Comparison of ENCODE assay signal across 3 cellular contexts in genomic region chr6:16817594-16817993, GRCh38.
TF ChIP-seq lines count a peak whose summit lies in the region.

No MANE protein-coding gene starts in this region.

TF ChIP-seq in GM23338, 12 proteins besides CTCF, POLR2A, EP300 and RAD21 (continues in another document):
- no peak for TF ChIP-seq ZNF331 (CRISPR knock-in tag; IDR thresholded peaks at IDR 0.05; ENCODE audit: low read depth)
- no peak for TF ChIP-seq EZH2phosphoT487 (IDR thresholded peaks at IDR 0.05; ENCODE audit: unreplicated experiment)
- TF ChIP-seq ETS1 (IDR thresholded peaks at IDR 0.05): no peak
- no peak for TF ChIP-seq JUNB (IDR thresholded peaks at IDR 0.05; ENCODE audit: unreplicated experiment)
- TF ChIP-seq ZNF114 (CRISPR knock-in tag; IDR thresholded peaks at IDR 0.05): no peak

TF ChIP-seq in IMR-90, 13 proteins besides CTCF, POLR2A, EP300 and RAD21:
- TF ChIP-seq RCOR1 (IDR thresholded peaks at IDR 0.05; ENCODE audit: insufficient replicate concordance, low read length) (no peak), FOS (IDR thresholded peaks at IDR 0.05; ENCODE audit: low read depth, low read length) (no peak), CEBPB (IDR thresholded peaks at IDR 0.05; ENCODE audit: low read depth, low read length) (no peak), BHLHE40 (IDR thresholded peaks at IDR 0.05; ENCODE audit: low read depth, low read length) (no peak), MAFK (IDR thresholded peaks at IDR 0.05; ENCODE audit: low read depth, low read length) (no peak), CHD1 (IDR thresholded peaks at IDR 0.05; ENCODE audit: low read depth, low read length) (no peak), RFX5 (IDR thresholded peaks at IDR 0.05; ENCODE audit: low read depth, low read length) (no peak), SMC3 (IDR thresholded peaks at IDR 0.05; ENCODE audit: low read depth, low read length) (no peak), ELK1 (IDR thresholded peaks at IDR 0.05; ENCODE audit: borderline replicate concordance, low read depth, low read length) (no peak), NFE2L2 (IDR thresholded peaks at IDR 0.05; ENCODE audit: low read depth, low read length) (no peak), MXI1 (IDR thresholded peaks at IDR 0.05; ENCODE audit: borderline replicate concordance, low read depth, low read length) (no peak), MAZ (IDR thresholded peaks at IDR 0.05; ENCODE audit: borderline replicate concordance, low read depth, low read length) (no peak), USF2 (IDR thresholded peaks at IDR 0.05; ENCODE audit: low read depth, low read length) (no peak)

TF ChIP-seq in H1, 55 proteins besides CTCF, POLR2A, EP300 and RAD21:
- TF ChIP-seq JUND (IDR thresholded peaks at IDR 0.05; ENCODE audit: low read length) (no peak), YY1 (IDR thresholded peaks at IDR 0.05; ENCODE audit: low read depth, low read length) (no peak), TCF12 (IDR thresholded peaks at IDR 0.05; ENCODE audit: low read depth, low read length) (no peak), SAP30 (IDR thresholded peaks at IDR 0.05; ENCODE audit: insufficient read depth, insufficient replicate concordance, low read length) (no peak), POLR2AphosphoS5 (IDR thresholded peaks at IDR 0.05; ENCODE audit: low read depth, low read length) (no peak), RNF2 (IDR thresholded peaks at IDR 0.05; ENCODE audit: borderline replicate concordance, low read depth, low read length, missing control alignments, poor library complexity, severe bottlenecking) (no peak), ATF3 (IDR thresholded peaks at IDR 0.05; ENCODE audit: insufficient read depth, low read depth, low read length) (no peak), TBP (IDR thresholded peaks at IDR 0.05; ENCODE audit: low read depth, low read length) (no peak), PHF8 (conservative IDR thresholded peaks at IDR 0.05; ENCODE audit: low read depth, low read length) (no peak), TAF1 (IDR thresholded peaks at IDR 0.05; ENCODE audit: low read depth, low read length) (no peak), HDAC6 (IDR thresholded peaks at IDR 0.05; ENCODE audit: low read depth, low read length) (no peak), TEAD4 (IDR thresholded peaks at IDR 0.05; ENCODE audit: low read depth, low read length) (no peak), CEBPB (IDR thresholded peaks at IDR 0.05; ENCODE audit: low read depth, low read length) (no peak), CHD1 (IDR thresholded peaks at IDR 0.05; ENCODE audit: low read depth, low read length) (no peak), SUZ12 (IDR thresholded peaks at IDR 0.05; ENCODE audit: low read length) (no peak), CBX8 (IDR thresholded peaks at IDR 0.05; ENCODE audit: borderline replicate concordance, low read depth, low read length) (no peak), BRCA1 (IDR thresholded peaks at IDR 0.05; ENCODE audit: low read depth, low read length) (no peak)
